In genomic region chr2:229270551-229271410, GRCh38 we compare ENCODE assay signal across 8 cellular contexts. TPM values are rescaled to one million over a fixed set of nuclear protein-coding genes. Genes with fewer than 3 reads are reported as not detected.
DNase-seq lines count a peak whose midpoint lies in the region; ATAC-seq, FAIRE-seq and TF ChIP-seq lines count a peak whose summit lies in the region.

Gene PID1 (minus strand): TSS chr2:229271287. CDS start chr2:229271043, 244 bp downstream.

- H3K27ac ChIP-seq in GM23338 (ENCODE audit: low read depth), result no peak within 1 kb of the TSS
- H3K27ac ChIP-seq in Peyer's patch, result peak within 1 kb of the TSS; percentile 42 to 80 (median 75)
- peak within 1 kb of the TSS; percentile 22 for H3K27ac ChIP-seq in osteoblast (ENCODE audit: low read depth, low read length)

- H3K27me3 Mint-ChIP-seq in GM23338 (ENCODE audit: insufficient read depth, low read depth, poor library complexity), result peaks cover 16% of the 10 kb centered on the region

- H3F3A ChIP-seq in GM23338 (replicated peaks; ENCODE audit: low read depth), result no peaks in the 10 kb centered on the region

- peak; percentile 78 for DNase-seq in GM23338 (ENCODE audit: low spot score)
- peak in 1 of 3 donors; percentile 67 for DNase-seq in Peyer's patch
- DNase-seq in frontal cortex (ENCODE audit: low spot score in 2 of 2), result peak; percentile 64 to 69
- DNase-seq in osteoblast (ENCODE audit: insufficient read length, low spot score, missing footprints), result peak; percentile 92
- DNase-seq in glomerular visceral epithelial cell (ENCODE audit: extremely low spot score), result no peak
- no peak for DNase-seq in stimulated activated CD4-positive, alpha-beta T cell treated with anti-CD3 and anti-CD28 coated beads, Interleukin-4, amount 100 ng/mL, for 1 hour
- no peak for DNase-seq in NCI-H1694 treated with DMSO at 0.1 percent for 48 hours (lab: John Stamatoyannopoulos, UW)

- H4K20me1 ChIP-seq in GM23338 (replicated peaks; ENCODE audit: insufficient read depth), result no peaks in the 10 kb centered on the region
- no peaks in the 10 kb centered on the region for H4K20me1 ChIP-seq in osteoblast (ENCODE audit: insufficient read depth, low read length)

- H3K27me3 ChIP-seq in GM23338 (ENCODE audit: insufficient read depth) (peaks cover 24% of the 10 kb centered on the region), Peyer's patch (no peaks in the 10 kb centered on the region), osteoblast (ENCODE audit: insufficient read depth, low read length) (peaks cover 4% of the 10 kb centered on the region)

- no peak within 1 kb of the TSS for H3K27ac Mint-ChIP-seq in GM23338

- H3K79me2 ChIP-seq in GM23338 (replicated peaks; ENCODE audit: insufficient read depth) (no peaks in the 10 kb centered on the region), osteoblast (ENCODE audit: insufficient read depth, low read length) (no peaks in the 10 kb centered on the region)

- no peak for FAIRE-seq in frontal cortex (lab: Jason Lieb, UNC)

- peaks cover 10% of the 10 kb centered on the region for H3K4me1 Mint-ChIP-seq in GM23338

- H2AFZ ChIP-seq in GM23338 (peak within 1 kb of the TSS; percentile 91), osteoblast (ENCODE audit: low read length) (peak within 1 kb of the TSS; percentile 63)

- H3K36me3 ChIP-seq in GM23338 (ENCODE audit: insufficient read depth), result no peaks in the 10 kb centered on the region
- no peaks in the 10 kb centered on the region for H3K36me3 ChIP-seq in Peyer's patch
- H3K36me3 ChIP-seq in osteoblast (ENCODE audit: insufficient read depth, low read length), result no peaks in the 10 kb centered on the region

- TF ChIP-seq POLR2A in Peyer's patch (IDR thresholded peaks at IDR 0.05), result peak in 1 of 2 donors; percentile 59

- H3K9me2 ChIP-seq in GM23338 (ENCODE audit: insufficient read depth), result no peaks in the 10 kb centered on the region

- H3K36me3 Mint-ChIP-seq in GM23338 (ENCODE audit: low read depth), result no peaks in the 10 kb centered on the region

- peak within 1 kb of the TSS; percentile 85 for H3K4me2 ChIP-seq in GM23338
- H3K4me2 ChIP-seq in osteoblast (ENCODE audit: insufficient read depth, low read length), result peak within 1 kb of the TSS; percentile 81

- ATAC-seq in GM23338 (peak; percentile 78), GM21717 (IDR thresholded peaks at IDR 0.05; ENCODE audit: unreplicated experiment) (no peak)

- no peaks in the 10 kb centered on the region for H3K9me3 Mint-ChIP-seq in GM23338

- TF ChIP-seq CTCF in GM23338 (conservative IDR thresholded peaks at IDR 0.05; ENCODE audit: low read depth in 2 of 2), result no peak
- no peak for TF ChIP-seq CTCF in Peyer's patch (IDR thresholded peaks at IDR 0.05)
- no peak for TF ChIP-seq CTCF in osteoblast (IDR thresholded peaks at IDR 0.05; ENCODE audit: extremely low read depth, low read depth, low read length)

- H3K4me3 Mint-ChIP-seq in GM23338, result peak within 1 kb of the TSS; percentile 73

- H3K4me1 ChIP-seq in GM23338 (ENCODE audit: insufficient read depth) (peaks cover 15% of the 10 kb centered on the region), Peyer's patch (peaks cover 0 to 16% (median 0%) of the 10 kb centered on the region in 4 donors), osteoblast (ENCODE audit: insufficient read depth, low read length) (peaks cover 10% of the 10 kb centered on the region)

- H3K4me3 ChIP-seq in GM23338, result peak within 1 kb of the TSS; percentile 84
- H3K4me3 ChIP-seq in Peyer's patch, result peak within 1 kb of the TSS; percentile 27 to 85 (median 66)
- peak within 1 kb of the TSS; percentile 76 for H3K4me3 ChIP-seq in osteoblast (ENCODE audit: insufficient read depth, low read length)

- H3K9me3 ChIP-seq in Peyer's patch, result no peaks in the 10 kb centered on the region
- no peaks in the 10 kb centered on the region for H3K9me3 ChIP-seq in osteoblast (ENCODE audit: low read depth, low read length)

TF ChIP-seq in GM23338, 12 proteins besides CTCF, POLR2A, EP300 and RAD21:
- TF ChIP-seq ZNF331 (CRISPR knock-in tag; IDR thresholded peaks at IDR 0.05; ENCODE audit: low read depth) (no peak), NANOG (IDR thresholded peaks at IDR 0.05; ENCODE audit: borderline replicate concordance) (no peak), POLR2AphosphoS5 (IDR thresholded peaks at IDR 0.05; ENCODE audit: low read depth) (peak; percentile 35; the same call in 1 of the 2 replicates), REST (IDR thresholded peaks at IDR 0.05; ENCODE audit: unreplicated experiment) (no peak)

RNA-seq across cellular contexts. Expression of gene PID1, which starts in this region (rescaled TPM):
- total RNA-seq in GM23338 (2014; rRNA removed; shearing (Covaris generic)), result 2.4 and 4.0 TPM in 2 replicates
- polyA plus RNA-seq in GM23338 (2016; fragmentation: Nextera tagmentation; extraction: Ambion mirVana), result 1.7 and 2.2 TPM in 2 replicates
- total RNA-seq in Peyer's patch, result 10 to 100 TPM; 15.0 to 64.4 (median 32.5) TPM
- 36.7 TPM for total RNA-seq in frontal cortex
- 9.8 and 11.8 TPM in 2 replicates for total RNA-seq in osteoblast

Comparison
In these comparisons a context has a peak if more than half of its experiments do, and no peak if none do; other contexts are left out.
1. DNase-seq: peak in GM23338 (single experiment), frontal cortex (2 of 2) and osteoblast (single experiment); none in glomerular visceral epithelial cell (single experiment), stimulated activated CD4-positive, alpha-beta T cell treated with anti-CD3 and anti-CD28 coated beads, Interleukin-4, amount 100 ng/mL, for 1 hour (single experiment) and NCI-H1694 treated with DMSO at 0.1 percent for 48 hours (single experiment).
2. Peak in every context shown above with its lines, with median percentiles within 50 percentile points of each other: H3K4me3 ChIP-seq.